Comparison of ENCODE assay signal across 9 cellular contexts in genomic region chr5:149452665-149453617, GRCh38.
DNase-seq lines count a peak whose midpoint lies in the region; ATAC-seq and TF ChIP-seq lines count a peak whose summit lies in the region.
"Had no signal": no experiment of that assay in that cellular context is flagged by ENCODE, and none has a peak within 500 bp of the region (broad histone marks: within the 10 kb centered on the region; RNA-seq: fewer than 3 reads in every experiment).

No MANE protein-coding gene starts in this region.

- intact Hi-C loops in adrenal gland (cut with DNase I) = no loop called here
- intact Hi-C loops in heart left ventricle (cut with DNase I) = loop anchor here in 2 of 10 donors (5.0 kb wide), 1 partner anchor 34 kb away; no protein-coding TSS in a partner anchor
- intact Hi-C loops in psoas muscle (cut with DNase I) = no loop called here

- DNase-seq in EH (ENCODE audit: low read depth) (peak; percentile 99), adrenal gland (peak in 2 of 7 donors; percentile 36 to 49), heart left ventricle (peak; percentile 70 to 85 (median 77)), psoas muscle (peak; percentile 79 to 84), GM10266 (ENCODE audit: extremely low spot score) (no peak), hypothalamus (lab: John Stamatoyannopoulos, UW) (no peak), germinal center (ENCODE audit: low spot score) (no peak)
- no peak for DNase-seq in activated CD8-positive, alpha-beta memory T cell treated with anti-CD3 and anti-CD28 coated beads, Interleukin-2, amount 10 ng/mL, durations not matched to agents 7 days and 5 days
- DNase-seq: effector memory CD4-positive, alpha-beta T cell had no signal

- H3K27ac Mint-ChIP-seq in activated CD8-positive, alpha-beta memory T cell treated with anti-CD3 and anti-CD28 coated beads, Interleukin-2, amount 10 ng/mL, durations not matched to agents 7 days and 5 days = no peak overlapping the region

- no peak overlapping the region for H3K4me3 ChIP-seq in adrenal gland
- H3K4me3 ChIP-seq in heart left ventricle = no peak overlapping the region
- no peak overlapping the region for H3K4me3 ChIP-seq in psoas muscle

- H3K27me3 Mint-ChIP-seq in activated CD8-positive, alpha-beta memory T cell treated with anti-CD3 and anti-CD28 coated beads, Interleukin-2, amount 10 ng/mL, durations not matched to agents 7 days and 5 days = no peaks in the 10 kb centered on the region

- H3K4me1 Mint-ChIP-seq in activated CD8-positive, alpha-beta memory T cell treated with anti-CD3 and anti-CD28 coated beads, Interleukin-2, amount 10 ng/mL, durations not matched to agents 7 days and 5 days = peaks cover 2% of the 10 kb centered on the region

- CTCF ChIA-PET in activated CD8-positive, alpha-beta memory T cell treated with anti-CD3 and anti-CD28 coated beads, Interleukin-2, amount 10 ng/mL, durations not matched to agents 7 days and 5 days (lab: Charles Lee) = interaction anchor here (1.0 to 2.6 kb wide), 5 partner anchors 8 to 19 kb away, joined by 3 to 8 read pairs (median 6); no protein-coding TSS in a partner anchor

- H3K9me3 ChIP-seq in adrenal gland (replicated peaks in 1 of 3) (no peaks in the 10 kb centered on the region), heart left ventricle (no peaks in the 10 kb centered on the region), psoas muscle (no peaks in the 10 kb centered on the region)

- TF ChIP-seq CTCF in adrenal gland (IDR thresholded peaks at IDR 0.05) = no peak
- TF ChIP-seq CTCF in heart left ventricle (IDR thresholded peaks at IDR 0.05) = peak in 2 of 12 donors; percentile 9 to 11
- no peak for TF ChIP-seq CTCF in psoas muscle (IDR thresholded peaks at IDR 0.05)
- TF ChIP-seq CTCF in GM10266 (IDR thresholded peaks at IDR 0.05; ENCODE audit: control insufficient read depth, insufficient read depth, low read depth, missing control alignments) = no peak

- H3K9me3 Mint-ChIP-seq in activated CD8-positive, alpha-beta memory T cell treated with anti-CD3 and anti-CD28 coated beads, Interleukin-2, amount 10 ng/mL, durations not matched to agents 7 days and 5 days (ENCODE audit: low read depth) = no peaks in the 10 kb centered on the region

- 67 to 83% (median 77%) methylated on average over 12 to 16 of the region's 16 CpGs for WGBS in adrenal gland, 4 donors
- 56 to 72% (median 67%) methylated on average over 16 of the region's 16 CpGs for WGBS in heart left ventricle, 4 donors
- 51 to 70% (median 65%) methylated on average over 16 of the region's 16 CpGs for WGBS in psoas muscle, 3 donors

- H3K4me3 Mint-ChIP-seq in activated CD8-positive, alpha-beta memory T cell treated with anti-CD3 and anti-CD28 coated beads, Interleukin-2, amount 10 ng/mL, durations not matched to agents 7 days and 5 days = no peak overlapping the region

- H3K4me1 ChIP-seq in adrenal gland (replicated peaks in 1 of 2) = peaks cover 39 to 59% of the 10 kb centered on the region in 2 donors
- peaks cover 15 to 90% (median 74%) of the 10 kb centered on the region in 12 donors for H3K4me1 ChIP-seq in heart left ventricle
- H3K4me1 ChIP-seq in psoas muscle = peaks cover 77% of the 10 kb centered on the region

- H3K36me3 ChIP-seq in adrenal gland (replicated peaks in 1 of 2) (no peaks in the 10 kb centered on the region), heart left ventricle (no peaks in the 10 kb centered on the region), psoas muscle (ENCODE audit: insufficient read depth in 1 of 2, low read depth in 1 of 2) (no peaks in the 10 kb centered on the region)

- H3K27me3 ChIP-seq in adrenal gland (no peaks in the 10 kb centered on the region), heart left ventricle (no peaks in the 10 kb centered on the region), psoas muscle (ENCODE audit: insufficient read depth in 3 of 3, low read length in 2 of 3) (no peaks in the 10 kb centered on the region)

- TF ChIP-seq POLR2A in adrenal gland (IDR thresholded peaks at IDR 0.05) (no peak), heart left ventricle (IDR thresholded peaks at IDR 0.05) (peak in 1 of 2 donors; percentile 19)

- ATAC-seq in heart left ventricle (peak in 3 of 4 donors; percentile 53 to 56 (median 54)), psoas muscle (peak; percentile 36 to 55 (median 41))
- no peak for ATAC-seq in activated CD8-positive, alpha-beta memory T cell treated with anti-CD3 and anti-CD28 coated beads, Interleukin-2, amount 10 ng/mL, durations not matched to agents 7 days and 5 days

- no peaks in the 10 kb centered on the region for H3K36me3 Mint-ChIP-seq in activated CD8-positive, alpha-beta memory T cell treated with anti-CD3 and anti-CD28 coated beads, Interleukin-2, amount 10 ng/mL, durations not matched to agents 7 days and 5 days

- peak overlapping the region in 4 of 5 donors; percentile 71 to 89 (median 77) for H3K27ac ChIP-seq in adrenal gland
- peak overlapping the region; percentile 76 to 94 (median 89) for H3K27ac ChIP-seq in heart left ventricle
- peak overlapping the region; percentile 96 for H3K27ac ChIP-seq in psoas muscle

Comparison
In these comparisons a context has a peak if more than half of its experiments do, and no peak if none do; other contexts are left out.
1. DNase-seq: peak in EH (single experiment), heart left ventricle (5 of 5) and psoas muscle (2 of 2); none in GM10266 (single experiment), activated CD8-positive, alpha-beta memory T cell treated with anti-CD3 and anti-CD28 coated beads, Interleukin-2, amount 10 ng/mL, durations not matched to agents 7 days and 5 days (single experiment), hypothalamus (0 of 51) and germinal center (single experiment).
2. Peak in every context shown above with its lines, with median percentiles within 50 percentile points of each other: H3K27ac ChIP-seq.